ENCODE assay signal across 18 cellular contexts in the genomic region with DNA sequence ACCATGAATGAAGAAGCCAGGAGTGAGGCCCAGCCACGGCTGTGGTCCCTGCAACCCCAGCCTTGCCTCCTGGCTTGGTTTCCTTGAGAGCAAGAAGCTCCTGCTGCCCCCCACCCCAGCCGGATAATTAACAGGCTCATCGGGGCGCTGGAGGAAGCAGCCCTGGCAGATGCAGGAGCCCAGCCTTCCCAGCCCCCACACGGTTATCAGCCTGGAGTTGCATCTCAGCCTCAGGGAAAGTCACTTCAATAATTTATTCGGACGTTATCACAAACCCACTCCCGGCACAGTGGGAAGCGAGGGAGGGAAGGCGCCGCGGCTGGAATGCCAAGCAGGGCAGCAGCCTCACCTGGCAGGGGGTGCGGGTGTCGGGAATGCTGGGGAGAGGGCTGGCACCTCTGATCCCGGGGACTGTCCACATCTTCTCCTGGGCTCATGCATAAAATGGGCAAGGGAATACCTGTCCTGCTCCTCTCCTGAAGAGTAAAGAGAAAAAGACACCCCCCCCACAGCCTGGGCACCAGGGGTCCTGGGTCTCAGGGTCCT. TPM values are rescaled to one million over a fixed set of nuclear protein-coding genes. Genes with fewer than 3 reads are reported as not detected.
A peak's percentile ranks its signal among the peaks of the same experiment; 100 is the strongest.
DNase-seq lines count a peak whose midpoint lies in the region; ATAC-seq and TF ChIP-seq lines count a peak whose summit lies in the region.
"Had no signal": no experiment of that assay in that cellular context is flagged by ENCODE, and none has a peak within 500 bp of the region (broad histone marks: within the 10 kb centered on the region; RNA-seq: fewer than 3 reads in every experiment).

No MANE protein-coding gene starts in this region.

- ATAC-seq in GM21447 (IDR thresholded peaks at IDR 0.05; ENCODE audit: unreplicated experiment) (no peak), HG02938 (IDR thresholded peaks at IDR 0.05; ENCODE audit: unreplicated experiment) (no peak)
- ATAC-seq: stimulated activated naive CD8-positive, alpha-beta T cell treated with anti-CD3 and anti-CD28 coated beads, Interleukin-15, Interleukin-2, amounts not matched to agents 100 U/mL and 50 U/mL, for 24 hours; T-cell had no signal

- H3K36me3 ChIP-seq in stomach: no peaks in the 10 kb centered on the region
- H3K36me3 ChIP-seq: ascending aorta, neutrophil had no signal

- intact Hi-C loops in stomach (cut with DNase I; ENCODE audit: low total_unique reads): no loop called here

- DNase-seq in activated T-cell treated with anti-CD3 and anti-CD28 coated beads, Interleukin-2, amount 50 U/mL, for 48 hours: peak; percentile 1 to 12
- DNase-seq in activated T-cell treated with anti-CD3 and anti-CD28 coated beads for 4 hours: no peak
- peak; percentile 41 for DNase-seq in NCI-H146 treated with DMSO at 0.1 percent for 48 hours (lab: John Stamatoyannopoulos, UW; ENCODE audit: unreplicated experiment)
- DNase-seq in iPS-NIHi11 (ENCODE audit: low spot score): peak; percentile 17
- peak; percentile 20 for DNase-seq in stomach
- DNase-seq in hippocampal formation (lab: John Stamatoyannopoulos, UW): no peak
- DNase-seq: CD4-positive, alpha-beta memory T cell; cerebellar nuclear complex; DND-41; kidney glomerular epithelial cell; NCI-H1694 treated with DMSO at 0.1 percent for 48 hours; Right ventricle myocardium superior; stimulated activated naive CD8-positive, alpha-beta T cell treated with anti-CD3 and anti-CD28 coated beads, Interleukin-15, Interleukin-2, amounts not matched to agents 100 U/mL and 50 U/mL, for 24 hours had no signal

- TF ChIP-seq CTCF in stomach (IDR thresholded peaks at IDR 0.05): no peak

- peaks cover 0 to 40% (median 11%) of the 10 kb centered on the region in 3 donors for H3K27me3 ChIP-seq in stomach
- H3K27me3 ChIP-seq: ascending aorta had no signal

- H3K4me1 ChIP-seq in stomach: no peaks in the 10 kb centered on the region
- H3K4me1 ChIP-seq: ascending aorta had no signal

- no peaks in the 10 kb centered on the region for H3K9me3 ChIP-seq in stomach
- H3K9me3 ChIP-seq: ascending aorta, neutrophil had no signal

- TF ChIP-seq EP300 in stomach (IDR thresholded peaks at IDR 0.05): no peak

- WGBS in stomach, 5 donors: 40 to 55% (median 46%) methylated on average over 4 to 15 of the region's 15 CpGs

- H3K27ac ChIP-seq in stomach: no peak overlapping the region
- H3K27ac ChIP-seq: ascending aorta, neutrophil had no signal

- no peak overlapping the region for H3K4me3 ChIP-seq in stomach
- H3K4me3 ChIP-seq: ascending aorta had no signal

- TF ChIP-seq POLR2A in stomach (IDR thresholded peaks at IDR 0.05): no peak

RNA-seq across cellular contexts. Expression of gene LRP8, which starts 43.3 kb away (rescaled TPM):
- total RNA-seq in stomach: 10 to 100 TPM in 1 of 5 donors, 1 to 10 TPM in 3, under 1 TPM in 1; 0.58 to 26.8 (median 3.5) TPM
- polyA plus RNA-seq in stomach: 1 to 10 TPM in 2 of 3 donors, under 1 TPM in 1; 0.81 to 2.9 (median 1.1) TPM

Comparison
In these comparisons a context has a peak if more than half of its experiments do, and no peak if none do; other contexts are left out.
1. DNase-seq: peak in activated T-cell treated with anti-CD3 and anti-CD28 coated beads, Interleukin-2, amount 50 U/mL, for 48 hours (2 of 2), NCI-H146 treated with DMSO at 0.1 percent for 48 hours (single experiment), iPS-NIHi11 (single experiment) and stomach (single experiment); none in activated T-cell treated with anti-CD3 and anti-CD28 coated beads for 4 hours (single experiment) and hippocampal formation (0 of 2).